Comparison of ENCODE assay signal across 29 cellular contexts in the genomic region with DNA sequence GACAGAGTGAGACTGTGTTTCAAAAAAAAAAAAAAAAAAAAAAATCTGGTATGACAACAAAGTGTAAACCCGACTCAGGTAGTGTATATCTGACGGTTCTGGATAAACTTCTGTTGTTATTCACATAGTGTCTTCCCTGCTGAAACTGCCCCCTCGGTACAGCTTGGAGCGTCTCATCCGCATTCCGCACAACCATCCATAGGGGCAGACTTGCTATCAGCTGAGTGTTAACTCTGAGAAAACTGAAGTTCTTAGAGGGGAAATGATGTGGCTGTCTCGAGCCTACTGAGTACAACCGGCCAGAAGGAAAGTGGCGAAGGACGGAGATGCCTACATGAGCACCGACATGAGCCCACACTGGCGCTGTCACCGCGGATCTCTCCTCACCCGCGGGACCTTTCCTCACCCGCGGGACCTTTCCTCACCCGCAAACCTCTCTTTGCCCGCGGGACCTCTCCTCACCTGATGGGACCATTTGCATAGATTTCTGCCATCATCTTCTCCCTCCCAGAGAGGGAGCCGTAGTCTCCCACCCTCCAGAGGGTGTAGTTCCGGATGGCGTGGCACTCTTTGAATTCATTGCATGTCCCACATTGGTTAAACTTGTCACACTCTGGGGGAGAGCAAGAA. TPM values are rescaled to one million over a fixed set of nuclear protein-coding genes. Genes with fewer than 3 reads are reported as not detected.
DNase-seq lines count a peak whose midpoint lies in the region; ATAC-seq and TF ChIP-seq lines count a peak whose summit lies in the region.
"Had no signal": no experiment of that assay in that cellular context is flagged by ENCODE, and none has a peak within 500 bp of the region (broad histone marks: within the 10 kb centered on the region; RNA-seq: fewer than 3 reads in every experiment).

No MANE protein-coding gene starts in this region.

- H3K36me3 Mint-ChIP-seq in endothelial cell (ENCODE audit: low read depth, unreplicated experiment): peaks cover 42% of the 10 kb centered on the region
- H3K36me3 Mint-ChIP-seq in stimulated activated naive B cell treated with anti-CD40 and anti-IgM and Interleukin-4, amounts not matched to agents 10 μg/mL and 1 μg/mL and 100 μg/mL, for 72 hours: peaks cover 75 to 92% of the 10 kb centered on the region in 2 donors

- no peak overlapping the region for H3K9ac ChIP-seq in SK-N-SH
- H3K9ac ChIP-seq: KMS-11 had no signal

- peak overlapping the region; percentile 61 for H3K27ac Mint-ChIP-seq in endothelial cell (ENCODE audit: unreplicated experiment)
- peak overlapping the region; percentile 83 for H3K27ac Mint-ChIP-seq in stimulated activated naive B cell treated with anti-CD40 and anti-IgM and Interleukin-4, amounts not matched to agents 10 μg/mL and 1 μg/mL and 100 μg/mL, for 72 hours
- H3K27ac Mint-ChIP-seq: activated naive CD4-positive, alpha-beta T cell treated with anti-CD3 and anti-CD28 coated beads, Interleukin-2, amount 10 ng/mL, durations not matched to agents 7 days and 5 days had no signal

- H3F3A ChIP-seq in SK-N-SH (replicated peaks; ENCODE audit: insufficient read depth): no peaks in the 10 kb centered on the region

- H3K4me1 Mint-ChIP-seq in endothelial cell (ENCODE audit: unreplicated experiment): no peaks in the 10 kb centered on the region
- H3K4me1 Mint-ChIP-seq in stimulated activated naive B cell treated with anti-CD40 and anti-IgM and Interleukin-4, amounts not matched to agents 10 μg/mL and 1 μg/mL and 100 μg/mL, for 72 hours: peaks cover 41 to 99% of the 10 kb centered on the region in 2 donors

- 95% methylated on average over 23 of the region's 24 CpGs for WGBS in SK-N-SH (ENCODE audit: low lambda C conversion rate)

- H3K4me2 ChIP-seq in SK-N-SH: no peak overlapping the region
- H3K4me2 ChIP-seq: KMS-11 had no signal

- no TSS peak for BruUV-seq in Panc1 (replicated peaks; lab: Mats Ljungman, UMichigan)

- ATAC-seq in SK-N-SH treated with all-trans-retinoic acid at 6 μM for 48 hours (peak; percentile 20; the same call in 2 of the 3 replicates), Panc1 (0 out of 2 replicates have a peak, but pooled peaks have one; percentile 15), HG03139 (IDR thresholded peaks at IDR 0.05; ENCODE audit: unreplicated experiment) (no peak), GM21447 (IDR thresholded peaks at IDR 0.05; ENCODE audit: unreplicated experiment) (no peak)
- ATAC-seq in stimulated activated naive B cell treated with anti-CD40 and anti-IgM and Interleukin-4, amounts not matched to agents 10 μg/mL and 1 μg/mL and 100 μg/mL, for 72 hours (replicated peaks): no peak
- ATAC-seq: activated CD4-positive, CD25-positive, alpha-beta regulatory T cell treated with anti-CD3 and anti-CD28 coated beads, Interleukin-2, amount 50 U/mL, for 24 hours; activated T-cell treated with anti-CD3 and anti-CD28 coated beads, Interleukin-2, amount 50 U/mL, for 4 hours; gastroesophageal sphincter; lower lobe of right lung had no signal

- CTCF ChIA-PET in SK-N-SH (lab: Yijun Ruan, JAX): no interaction called here
- CTCF ChIA-PET in Panc1 (lab: Charles Lee): no interaction called here

- no peak for DNase-seq in SK-N-SH
- no peak for DNase-seq in Panc1 (ENCODE audit: low read depth, low spot score)
- DNase-seq in endothelial cell (ENCODE audit: low spot score): no peak
- DNase-seq in stimulated activated naive B cell treated with anti-CD40 and anti-IgM and Interleukin-4, amounts not matched to agents 10 μg/mL and 1 μg/mL and 100 μg/mL, for 72 hours: no peak
- no peak for DNase-seq in activated CD4-positive, alpha-beta T cell treated with anti-CD3 and anti-CD28 coated beads, Interleukin-2, amount 50 U/mL, for 4 hours
- DNase-seq: activated naive CD4-positive, alpha-beta T cell treated with anti-CD3 and anti-CD28 coated beads, Interleukin-2, amount 10 ng/mL, durations not matched to agents 7 days and 5 days; activated T-cell treated with anti-CD3 and anti-CD28 coated beads, Interleukin-2, amount 50 U/mL, for 4 hours; cerebellar nuclear complex; COR-L47; effector memory CD4-positive, alpha-beta T cell; esophagus squamous epithelium; HCEC 1CT; islet precursor cell; lower lobe of right lung; NCI-H1436 treated with DMSO at 0.1 percent for 48 hours; NCI-H2171 treated with DMSO at 0.1 percent for 48 hours; NCI-H526; small intestine; stimulated activated naive CD4-positive, alpha-beta T cell treated with Interleukin-2 at 50 U/mL for 16 hours; T1000; thyroid gland had no signal

- H3K27ac ChIP-seq in SK-N-SH (ENCODE audit: low read depth in 2 of 2, low read length in 1 of 2): no peak overlapping the region
- no peak overlapping the region for H3K27ac ChIP-seq in Panc1 (ENCODE audit: low read length)
- H3K27ac ChIP-seq: esophagus squamous epithelium, gastroesophageal sphincter, KMS-11, lower lobe of right lung had no signal

- no peaks in the 10 kb centered on the region for H3K9me3 Mint-ChIP-seq in endothelial cell (ENCODE audit: unreplicated experiment)
- no peaks in the 10 kb centered on the region for H3K9me3 Mint-ChIP-seq in stimulated activated naive B cell treated with anti-CD40 and anti-IgM and Interleukin-4, amounts not matched to agents 10 μg/mL and 1 μg/mL and 100 μg/mL, for 72 hours
- H3K9me3 Mint-ChIP-seq: activated naive CD4-positive, alpha-beta T cell treated with anti-CD3 and anti-CD28 coated beads, Interleukin-2, amount 10 ng/mL, durations not matched to agents 7 days and 5 days; activated T-cell treated with anti-CD3 and anti-CD28 coated beads, Interleukin-2, amount 50 U/mL, for 4 hours had no signal

- TF ChIP-seq RAD21 in SK-N-SH (IDR thresholded peaks at IDR 0.05; ENCODE audit: low read length): no peak

- POLR2A ChIA-PET in SK-N-SH (lab: Yijun Ruan, JAX) (interaction anchor here (0.6 kb wide), 1 partner anchor 19 kb away, joined by 4 read pairs; no protein-coding TSS in a partner anchor), Panc1 (lab: Charles Lee) (interaction anchor here (0.6 kb wide), 1 partner anchor 18 kb away, joined by 4 read pairs; no protein-coding TSS in a partner anchor)

- H3K4me3 Mint-ChIP-seq in endothelial cell (ENCODE audit: unreplicated experiment): peak overlapping the region; percentile 34
- peak overlapping the region; percentile 12 to 53 for H3K4me3 Mint-ChIP-seq in stimulated activated naive B cell treated with anti-CD40 and anti-IgM and Interleukin-4, amounts not matched to agents 10 μg/mL and 1 μg/mL and 100 μg/mL, for 72 hours
- H3K4me3 Mint-ChIP-seq: activated naive CD4-positive, alpha-beta T cell treated with anti-CD3 and anti-CD28 coated beads, Interleukin-2, amount 10 ng/mL, durations not matched to agents 7 days and 5 days; activated T-cell treated with anti-CD3 and anti-CD28 coated beads, Interleukin-2, amount 50 U/mL, for 4 hours had no signal

- intact Hi-C loops in Panc1 (cut with micrococcal nuclease; ENCODE audit: unreplicated experiment): no loop called here

- H3K36me3 ChIP-seq in SK-N-SH (replicated peaks in 1 of 2; ENCODE audit: control insufficient read depth in 1 of 2, insufficient read depth in 2 of 2, low read length in 1 of 2): peaks cover 17 to 30% of the 10 kb centered on the region in 2 experiments
- peaks cover 11% of the 10 kb centered on the region for H3K36me3 ChIP-seq in Panc1 (ENCODE audit: control insufficient read depth, insufficient read depth, low read length)

- no peaks in the 10 kb centered on the region for H4K20me1 ChIP-seq in SK-N-SH (ENCODE audit: insufficient read depth)

- H3K9me2 ChIP-seq in SK-N-SH: no peaks in the 10 kb centered on the region

- no peaks in the 10 kb centered on the region for H3K9me3 ChIP-seq in SK-N-SH
- H3K9me3 ChIP-seq in Panc1 (ENCODE audit: control insufficient read depth, insufficient read depth, low read depth, low read length): no peaks in the 10 kb centered on the region
- H3K9me3 ChIP-seq: esophagus squamous epithelium, gastroesophageal sphincter, lower lobe of right lung, thyroid gland had no signal

- H3K4me3 ChIP-seq in SK-N-SH (ENCODE audit: low read depth in 2 of 2, low read length in 1 of 2) (no peak overlapping the region), Panc1 (ENCODE audit: low read depth in 2 of 2, low read length in 2 of 2) (no peak overlapping the region)
- H3K4me3 ChIP-seq: esophagus squamous epithelium, gastroesophageal sphincter, lower lobe of right lung, thyroid gland had no signal

- H3K4me1 ChIP-seq in SK-N-SH (ENCODE audit: control insufficient read depth in 1 of 2, insufficient read depth in 2 of 2, low read depth in 1 of 2, low read length in 1 of 2) (peaks cover 0 to 3% of the 10 kb centered on the region in 2 experiments; a peak in 1 of 4 replicates), Panc1 (ENCODE audit: control insufficient read depth, insufficient read depth, low read length) (no peaks in the 10 kb centered on the region)
- H3K4me1 ChIP-seq: esophagus squamous epithelium, lower lobe of right lung had no signal

- no peaks in the 10 kb centered on the region for H3K27me3 ChIP-seq in SK-N-SH (ENCODE audit: insufficient read depth)
- H3K27me3 ChIP-seq in Panc1 (ENCODE audit: control insufficient read depth, insufficient read depth, low read length): no peaks in the 10 kb centered on the region
- H3K27me3 ChIP-seq: esophagus squamous epithelium, gastroesophageal sphincter, thyroid gland had no signal

- no peak for TF ChIP-seq EP300 in SK-N-SH (IDR thresholded peaks at IDR 0.05; ENCODE audit: borderline replicate concordance in 1 of 2, low read depth in 1 of 2, low read length in 1 of 2)

- no peaks in the 10 kb centered on the region for H3K79me2 ChIP-seq in SK-N-SH (ENCODE audit: insufficient read depth)

- in situ Hi-C loops in Panc1 (cut with HindIII; ENCODE audit: low pct_unique_long_range_greater_than_20kb, low sequenced_read_pairs): no loop called here

- TF ChIP-seq CTCF in SK-N-SH (IDR thresholded peaks at IDR 0.05): no peak
- no peak for TF ChIP-seq CTCF in Panc1 (IDR thresholded peaks at IDR 0.05)
- TF ChIP-seq CTCF in endothelial cell (IDR thresholded peaks at IDR 0.05; ENCODE audit: unreplicated experiment): no peak

- no peak overlapping the region for H2AFZ ChIP-seq in SK-N-SH (ENCODE audit: low read depth)

- H3K27me3 Mint-ChIP-seq in endothelial cell (ENCODE audit: unreplicated experiment): peaks cover 4% of the 10 kb centered on the region
- no peaks in the 10 kb centered on the region for H3K27me3 Mint-ChIP-seq in stimulated activated naive B cell treated with anti-CD40 and anti-IgM and Interleukin-4, amounts not matched to agents 10 μg/mL and 1 μg/mL and 100 μg/mL, for 72 hours
- H3K27me3 Mint-ChIP-seq: activated naive CD4-positive, alpha-beta T cell treated with anti-CD3 and anti-CD28 coated beads, Interleukin-2, amount 10 ng/mL, durations not matched to agents 7 days and 5 days had no signal

RNA-seq across cellular contexts. Expression of gene CTSZ, which starts 9.8 kb away (rescaled TPM):
- polyA plus RNA-seq in SK-N-SH (2012; rRNA removed): 0.03 and 0.05 TPM in 2 replicates
- polyA plus RNA-seq in SK-N-SH (2012; cell fraction: cytosol; rRNA removed): 0.03 and 0.09 TPM in 2 replicates
- polyA plus RNA-seq in SK-N-SH (2012; cell fraction: nucleus; rRNA removed): not detected in 2 replicates
- total RNA-seq in Panc1 (2021; ENCODE audit: unreplicated experiment) (113 TPM), endothelial cell (ENCODE audit: unreplicated experiment) (150 TPM)
- 220 TPM for polyA plus RNA-seq in Panc1 (2012; ENCODE audit: insufficient read length)

RNA-seq across cellular contexts. Expression of gene NELFCD, which starts 16.2 kb away (rescaled TPM):
- 90.0 and 94.8 TPM in 2 replicates for polyA plus RNA-seq in SK-N-SH (2012; rRNA removed)
- 73.2 and 84.8 TPM in 2 replicates for polyA plus RNA-seq in SK-N-SH (2012; cell fraction: cytosol; rRNA removed)
- 233 and 267 TPM in 2 replicates for polyA plus RNA-seq in SK-N-SH (2012; cell fraction: nucleus; rRNA removed)
- 108 TPM for total RNA-seq in Panc1 (2021; ENCODE audit: unreplicated experiment)
- polyA plus RNA-seq in Panc1 (2012; ENCODE audit: insufficient read length): 131 TPM
- 68.7 TPM for total RNA-seq in endothelial cell (ENCODE audit: unreplicated experiment)

RNA-seq across cellular contexts. Expression of gene TUBB1, which starts 22.0 kb away (rescaled TPM):
- polyA plus RNA-seq in SK-N-SH (2012; rRNA removed): 0.02 TPM in 1 of 2 replicates, not detected in the other
- polyA plus RNA-seq in SK-N-SH (2012; cell fraction: cytosol; rRNA removed): not detected in 2 replicates
- polyA plus RNA-seq in SK-N-SH (2012; cell fraction: nucleus; rRNA removed): 0.01 TPM in 1 of 2 replicates, not detected in the other
- total RNA-seq in Panc1 (2021; ENCODE audit: unreplicated experiment): not detected
- 0.11 TPM for polyA plus RNA-seq in Panc1 (2012; ENCODE audit: insufficient read length)
- not detected for total RNA-seq in endothelial cell (ENCODE audit: unreplicated experiment)
- total RNA-seq: activated T-cell treated with anti-CD3 and anti-CD28 coated beads, Interleukin-2, amount 50 U/mL, for 4 hours; Daoy had no signal
- polyA plus RNA-seq: aorta had no signal

RNA-seq across cellular contexts. Expression of gene ATP5F1E, which starts 34.9 kb away (rescaled TPM):
- polyA plus RNA-seq in SK-N-SH (2012; rRNA removed): 48.0 and 60.8 TPM in 2 replicates
- 80.3 and 119 TPM in 2 replicates for polyA plus RNA-seq in SK-N-SH (2012; cell fraction: cytosol; rRNA removed)
- 15.0 and 17.5 TPM in 2 replicates for polyA plus RNA-seq in SK-N-SH (2012; cell fraction: nucleus; rRNA removed)
- total RNA-seq in Panc1 (2021; ENCODE audit: unreplicated experiment) (90.6 TPM), endothelial cell (ENCODE audit: unreplicated experiment) (102 TPM)
- polyA plus RNA-seq in Panc1 (2012; ENCODE audit: insufficient read length): 203 TPM

RNA-seq across cellular contexts. Expression of gene PRELID3B, which starts 45.3 kb away (rescaled TPM):
- polyA plus RNA-seq in SK-N-SH (2012; rRNA removed): 20.9 and 27.4 TPM in 2 replicates
- 38.1 and 58.8 TPM in 2 replicates for polyA plus RNA-seq in SK-N-SH (2012; cell fraction: cytosol; rRNA removed)
- 6.0 and 10.8 TPM in 2 replicates for polyA plus RNA-seq in SK-N-SH (2012; cell fraction: nucleus; rRNA removed)
- total RNA-seq in Panc1 (2021; ENCODE audit: unreplicated experiment) (131 TPM), endothelial cell (ENCODE audit: unreplicated experiment) (40.2 TPM)
- 108 TPM for polyA plus RNA-seq in Panc1 (2012; ENCODE audit: insufficient read length)

Comparison
In these comparisons a context has a peak if more than half of its experiments do, and no peak if none do; other contexts are left out.
1. ATAC-seq: peak in SK-N-SH treated with all-trans-retinoic acid at 6 μM for 48 hours (single experiment) and Panc1 (single experiment); none in stimulated activated naive B cell treated with anti-CD40 and anti-IgM and Interleukin-4, amounts not matched to agents 10 μg/mL and 1 μg/mL and 100 μg/mL, for 72 hours (0 of 2), HG03139 (single experiment) and GM21447 (single experiment).